In the genomic region with DNA sequence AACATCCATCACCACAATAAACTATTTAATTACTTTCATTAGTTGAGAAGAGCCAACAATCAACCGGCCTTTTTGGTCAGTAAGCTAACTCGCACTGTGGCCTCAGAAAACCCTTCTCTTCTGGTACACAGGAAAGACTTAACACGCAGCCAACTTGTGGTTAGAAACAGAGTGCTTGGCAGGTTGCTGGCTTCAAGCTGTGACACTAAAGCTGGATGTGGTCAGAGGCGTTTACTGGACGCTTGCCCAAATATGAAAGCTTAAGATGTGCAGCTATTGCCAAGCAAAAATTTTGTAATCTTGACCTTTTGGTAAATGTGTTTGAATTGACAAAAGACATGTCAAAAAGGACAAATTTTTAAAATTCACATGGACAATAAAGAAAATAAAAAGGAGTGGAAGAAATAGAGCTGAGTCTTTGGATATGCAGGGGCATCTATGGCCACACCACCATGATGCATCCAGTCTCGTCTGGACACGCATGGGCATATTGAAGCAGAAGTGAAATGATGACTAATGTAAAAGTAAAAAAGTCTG, we compare ENCODE assay signal across 8 cellular contexts. TPM values are rescaled to one million over a fixed set of nuclear protein-coding genes. Genes with fewer than 3 reads are reported as not detected.
DNase-seq lines count a peak whose midpoint lies in the region; ATAC-seq lines count a peak whose summit lies in the region.

No MANE protein-coding gene starts in this region.

- peak; percentile 54 for ATAC-seq in HG02840 (IDR thresholded peaks at IDR 0.05; ENCODE audit: low FRiP score, unreplicated experiment)
- no peak for ATAC-seq in naive B cell (ENCODE audit: low read depth in 2 of 2)
- ATAC-seq in GM19328 (IDR thresholded peaks at IDR 0.05; ENCODE audit: unreplicated experiment), result no peak

- peaks cover 21 to 50% (median 38%) of the 10 kb centered on the region in 3 donors for H3K4me1 Mint-ChIP-seq in naive B cell

- DNase-seq in NCI-H510A treated with DMSO at 0.1 percent for 48 hours (lab: John Stamatoyannopoulos, UW) (peak; percentile 25), NCI-H510A (lab: John Stamatoyannopoulos, UW) (no peak), NCI-H2081 (lab: John Stamatoyannopoulos, UW) (peak; percentile 56 to 88), brain pericyte (ENCODE audit: low read depth, low spot score) (peak; percentile 94), naive B cell (no peak)
- no peak for DNase-seq in central memory CD4-positive, alpha-beta T cell

- no peaks in the 10 kb centered on the region for H3K9me3 Mint-ChIP-seq in naive B cell

- H3K36me3 Mint-ChIP-seq in naive B cell, result no peaks in the 10 kb centered on the region

- peaks cover 0 to under 1% (median 0%) of the 10 kb centered on the region in 3 donors for H3K27me3 Mint-ChIP-seq in naive B cell

- peak overlapping the region in 5 of 6 donors; percentile 20 to 73 (median 58) for H3K27ac Mint-ChIP-seq in naive B cell

- peak overlapping the region in 4 of 8 donors; percentile 36 to 85 (median 54) for H3K4me3 Mint-ChIP-seq in naive B cell

RNA-seq across cellular contexts. Expression of a gene that starts 2.6 kb away (rescaled TPM):
- 10 to 100 TPM in 4 of 6 donors, 1 to 10 TPM in 2; 3.3 to 56.7 (median 35.3) TPM for polyA plus RNA-seq in naive B cell (ENCODE audit: low read depth in 6 of 6)

RNA-seq across cellular contexts. Expression of a gene that starts 17.1 kb away (rescaled TPM):
- polyA plus RNA-seq in naive B cell (ENCODE audit: low read depth in 6 of 6), result not detected

RNA-seq across cellular contexts. Expression of a gene that starts 27.9 kb away (rescaled TPM):
- not detected for polyA plus RNA-seq in naive B cell (ENCODE audit: low read depth in 6 of 6)

RNA-seq across cellular contexts. Expression of a gene that starts 43.3 kb away (rescaled TPM):
- polyA plus RNA-seq in naive B cell (ENCODE audit: low read depth in 6 of 6), result not detected

Comparison
In these comparisons a context has a peak if more than half of its experiments do, and no peak if none do; other contexts are left out.
1. DNase-seq: peak in NCI-H510A treated with DMSO at 0.1 percent for 48 hours (single experiment), NCI-H2081 (2 of 2) and brain pericyte (single experiment); none in NCI-H510A (single experiment), naive B cell (single experiment) and central memory CD4-positive, alpha-beta T cell (single experiment).